Comparison of ENCODE assay signal across 20 cellular contexts in genomic region chr20:18802012-18802634, GRCh38. TPM values are rescaled to one million over a fixed set of nuclear protein-coding genes. Genes with fewer than 3 reads are reported as not detected.
DNase-seq lines count a peak whose midpoint lies in the region; ATAC-seq and TF ChIP-seq lines count a peak whose summit lies in the region.
"Had no signal": no experiment of that assay in that cellular context is flagged by ENCODE, and none has a peak within 500 bp of the region (broad histone marks: within the 10 kb centered on the region; RNA-seq: fewer than 3 reads in every experiment).

No MANE protein-coding gene starts in this region.

- peaks cover 3% of the 10 kb centered on the region for H3F3A ChIP-seq in SK-N-SH (replicated peaks; ENCODE audit: insufficient read depth)

- POLR2A ChIA-PET in OCI-LY7 (lab: Charles Lee) (interaction anchor here (1.5 kb wide), 1 partner anchor 8 kb away, joined by 4 read pairs; no protein-coding TSS in a partner anchor), SK-N-SH (lab: Yijun Ruan, JAX) (no interaction called here)

- H3K9ac ChIP-seq in SK-N-SH = no peak overlapping the region

- H3K4me2 ChIP-seq in OCI-LY7 (ENCODE audit: low read length) = no peak overlapping the region
- no peak overlapping the region for H3K4me2 ChIP-seq in SK-N-SH

- no peaks in the 10 kb centered on the region for H3K9me2 ChIP-seq in OCI-LY7 (ENCODE audit: insufficient read depth, low read length)
- no peaks in the 10 kb centered on the region for H3K9me2 ChIP-seq in SK-N-SH

- H3K9me3 ChIP-seq in OCI-LY7 (ENCODE audit: low read length) = no peaks in the 10 kb centered on the region
- H3K9me3 ChIP-seq in SK-N-SH = no peaks in the 10 kb centered on the region
- H3K9me3 ChIP-seq in heart right ventricle = no peaks in the 10 kb centered on the region
- no peaks in the 10 kb centered on the region for H3K9me3 ChIP-seq in upper lobe of left lung
- H3K9me3 ChIP-seq: breast epithelium, neutrophil had no signal

- BruUV-seq in OCI-LY7 (replicated peaks; lab: Mats Ljungman, UMichigan) = no TSS peak

- H4K20me1 ChIP-seq in OCI-LY7 (ENCODE audit: insufficient read depth, low read length) (no peaks in the 10 kb centered on the region), SK-N-SH (ENCODE audit: insufficient read depth) (no peaks in the 10 kb centered on the region)

- no peak for TF ChIP-seq POLR2A in upper lobe of left lung (IDR thresholded peaks at IDR 0.05)

- H3K79me2 ChIP-seq in OCI-LY7 (ENCODE audit: insufficient read depth, low read depth, low read length) (no peaks in the 10 kb centered on the region), SK-N-SH (ENCODE audit: insufficient read depth) (no peaks in the 10 kb centered on the region)

- no peak for TF ChIP-seq CTCF in GM13977 (IDR thresholded peaks at IDR 0.05; ENCODE audit: extremely low read depth, insufficient read depth, missing control alignments)
- no peak for TF ChIP-seq CTCF in OCI-LY7 (conservative IDR thresholded peaks at IDR 0.05; ENCODE audit: low read length)
- no peak for TF ChIP-seq CTCF in SK-N-SH (IDR thresholded peaks at IDR 0.05)
- no peak for TF ChIP-seq CTCF in heart right ventricle (IDR thresholded peaks at IDR 0.05)
- TF ChIP-seq CTCF in upper lobe of left lung (IDR thresholded peaks at IDR 0.05) = no peak

- H3K4me3 ChIP-seq in OCI-LY7 (ENCODE audit: low read depth, low read length, poor library complexity, severe bottlenecking) = no peak overlapping the region
- H3K4me3 ChIP-seq in SK-N-SH (ENCODE audit: low read depth in 2 of 2, low read length in 1 of 2) = no peak overlapping the region
- no peak overlapping the region for H3K4me3 ChIP-seq in heart right ventricle
- H3K4me3 ChIP-seq in upper lobe of left lung = no peak overlapping the region
- H3K4me3 ChIP-seq: breast epithelium had no signal

- intact Hi-C loops in OCI-LY7 (cut with micrococcal nuclease; ENCODE audit: unreplicated experiment) (no loop called here), heart right ventricle (cut with DNase I) (no loop called here)

- H3K4me1 ChIP-seq in OCI-LY7 (ENCODE audit: insufficient read depth, low read length, poor library complexity, severe bottlenecking) = peaks cover 5% of the 10 kb centered on the region
- H3K4me1 ChIP-seq in SK-N-SH (ENCODE audit: control insufficient read depth in 1 of 2, insufficient read depth in 2 of 2, low read depth in 1 of 2, low read length in 1 of 2) = no peaks in the 10 kb centered on the region
- no peaks in the 10 kb centered on the region for H3K4me1 ChIP-seq in heart right ventricle
- H3K4me1 ChIP-seq in upper lobe of left lung = no peaks in the 10 kb centered on the region
- H3K4me1 ChIP-seq: breast epithelium had no signal

- no peaks in the 10 kb centered on the region for H3K27me3 ChIP-seq in SK-N-SH (ENCODE audit: insufficient read depth)
- no peaks in the 10 kb centered on the region for H3K27me3 ChIP-seq in heart right ventricle
- no peaks in the 10 kb centered on the region for H3K27me3 ChIP-seq in upper lobe of left lung
- H3K27me3 ChIP-seq: breast epithelium had no signal

- H3K36me3 ChIP-seq in OCI-LY7 (ENCODE audit: insufficient read depth, low read length) = no peaks in the 10 kb centered on the region
- no peaks in the 10 kb centered on the region for H3K36me3 ChIP-seq in SK-N-SH (replicated peaks in 1 of 2; ENCODE audit: control insufficient read depth in 1 of 2, insufficient read depth in 2 of 2, low read length in 1 of 2)
- no peaks in the 10 kb centered on the region for H3K36me3 ChIP-seq in heart right ventricle
- H3K36me3 ChIP-seq in upper lobe of left lung = no peaks in the 10 kb centered on the region
- H3K36me3 ChIP-seq: breast epithelium, neutrophil had no signal

- no peak for TF ChIP-seq RAD21 in SK-N-SH (IDR thresholded peaks at IDR 0.05; ENCODE audit: low read length)

- 24% methylated on average over 7 of the region's 7 CpGs for WGBS in SK-N-SH (ENCODE audit: low lambda C conversion rate)
- WGBS in heart right ventricle, 2 donors = 61 to 67% methylated on average over 7 of the region's 7 CpGs
- WGBS in upper lobe of left lung, 2 donors = 63 to 72% methylated on average over 7 of the region's 7 CpGs

- DNase-seq in GM13977 (ENCODE audit: low spot score) (peak; percentile 47), OCI-LY7 (ENCODE audit: low spot score) (peak; percentile 36), SK-N-SH (no peak), heart right ventricle (no peak), upper lobe of left lung (no peak)
- DNase-seq: activated CD4-positive, alpha-beta T cell treated with anti-CD3 and anti-CD28 coated beads, Interleukin-2, amount 10 ng/mL, durations not matched to agents 7 days and 5 days; kidney; NCI-H1694; NCI-H446; OCI-M1; stimulated activated CD4-positive, alpha-beta T cell treated with anti-CD3 and anti-CD28 coated beads, Interleukin-1b, Interleukin-23, amount 100 ng/mL, for 48 hours; substantia nigra had no signal

- no peak overlapping the region for H3K27ac ChIP-seq in OCI-LY7 (ENCODE audit: low read depth, low read length, poor library complexity, severe bottlenecking)
- H3K27ac ChIP-seq in SK-N-SH (ENCODE audit: low read depth in 2 of 2, low read length in 1 of 2) = no peak overlapping the region
- H3K27ac ChIP-seq in heart right ventricle = no peak overlapping the region
- no peak overlapping the region for H3K27ac ChIP-seq in upper lobe of left lung
- H3K27ac ChIP-seq: breast epithelium, neutrophil had no signal

- in situ Hi-C loops in GM13977 (cut with MboI; ENCODE audit: low pct_unique_long_range_greater_than_20kb, low sequenced_read_pairs, unreplicated experiment) = no loop called here

- TF ChIP-seq EP300 in SK-N-SH (IDR thresholded peaks at IDR 0.05; ENCODE audit: borderline replicate concordance in 1 of 2, low read depth in 1 of 2, low read length in 1 of 2) = no peak
- no peak for TF ChIP-seq EP300 in upper lobe of left lung (IDR thresholded peaks at IDR 0.05)

- ATAC-seq in GM19463 (IDR thresholded peaks at IDR 0.05; ENCODE audit: unreplicated experiment) (peak; percentile 53), HG02938 (IDR thresholded peaks at IDR 0.05; ENCODE audit: unreplicated experiment) (peak; percentile 64), SK-N-SH treated with all-trans-retinoic acid at 6 μM for 48 hours (no peak), heart right ventricle (no peak), upper lobe of left lung (ENCODE audit: low FRiP score in 2 of 2) (no peak)
- ATAC-seq: sciatic nerve had no signal

- CTCF ChIA-PET in OCI-LY7 (lab: Charles Lee; ENCODE audit: unreplicated experiment) (no interaction called here), SK-N-SH (lab: Yijun Ruan, JAX) (interaction anchor here (1.6 kb wide), 1 partner anchor 170 kb away, joined by 5 read pairs; no protein-coding TSS in a partner anchor)

- peak overlapping the region; percentile 35; the same call in 1 of the 2 replicates for H2AFZ ChIP-seq in OCI-LY7 (ENCODE audit: low read length)
- no peak overlapping the region for H2AFZ ChIP-seq in SK-N-SH (ENCODE audit: low read depth)

TF ChIP-seq in SK-N-SH treated with all-trans-retinoic acid at 6 μM for 48 hours, 23 proteins besides CTCF, POLR2A, EP300 and RAD21:
- TF ChIP-seq ZFP3 (CRISPR knock-in tag; IDR thresholded peaks at IDR 0.05) = no peak
- no peak for TF ChIP-seq ZNF70 (CRISPR knock-in tag; IDR thresholded peaks at IDR 0.05)
- no peak for TF ChIP-seq TOX (CRISPR knock-in tag; IDR thresholded peaks at IDR 0.05; ENCODE audit: borderline replicate concordance)

TF ChIP-seq in SK-N-SH, 30 proteins besides CTCF, POLR2A, EP300 and RAD21:
- TF ChIP-seq USF2 (IDR thresholded peaks at IDR 0.05; ENCODE audit: borderline replicate concordance, low read depth, low read length) (no peak), NFIC (IDR thresholded peaks at IDR 0.05; ENCODE audit: borderline replicate concordance) (no peak), CHD2 (IDR thresholded peaks at IDR 0.05; ENCODE audit: low read length, partially characterized antibody) (no peak)

RNA-seq across cellular contexts. Expression of gene SCP2D1, which starts 11.5 kb away (rescaled TPM):
- not detected in 2 replicates for total RNA-seq in OCI-LY7 (2014; rRNA removed; shearing (Covaris generic))
- total RNA-seq in OCI-LY7 (2022) = not detected in 2 replicates
- polyA plus RNA-seq in SK-N-SH (2012; rRNA removed) = not detected in 2 replicates
- polyA plus RNA-seq in SK-N-SH (2012; cell fraction: cytosol; rRNA removed) = not detected in 2 replicates
- polyA plus RNA-seq in SK-N-SH (2012; cell fraction: nucleus; rRNA removed) = not detected in 2 replicates
- total RNA-seq in heart right ventricle = under 1 TPM in 1 of 10 donors, not detected in 9; 0.45 TPM
- not detected for polyA plus RNA-seq in heart right ventricle
- total RNA-seq in upper lobe of left lung = not detected
- total RNA-seq: activated CD4-positive, alpha-beta T cell treated with anti-CD3 and anti-CD28 coated beads, Interleukin-2, amount 10 ng/mL, durations not matched to agents 7 days and 5 days; breast epithelium; fibroblast of lung; G401; kidney; sciatic nerve had no signal
- polyA plus RNA-seq: fibroblast of lung had no signal

Comparison
In these comparisons a context has a peak if more than half of its experiments do, and no peak if none do; other contexts are left out.
1. DNase-seq: peak in GM13977 (single experiment) and OCI-LY7 (single experiment); none in SK-N-SH (single experiment), heart right ventricle (0 of 2) and upper lobe of left lung (0 of 2).
2. ATAC-seq: peak in GM19463 (single experiment) and HG02938 (single experiment); none in SK-N-SH treated with all-trans-retinoic acid at 6 μM for 48 hours (single experiment), heart right ventricle (0 of 8) and upper lobe of left lung (0 of 2).